1 cellular context compared by ENCODE assay signal in genomic region chr2:37318401-37318800, GRCh38.
A peak's percentile ranks its signal among the peaks of the same experiment; 100 is the strongest.
TF ChIP-seq lines count a peak whose summit lies in the region.

No MANE protein-coding gene starts in this region.

TF ChIP-seq in GM12878, 131 proteins besides CTCF, POLR2A, EP300 and RAD21 (continued from another document):
- TF ChIP-seq REST (IDR thresholded peaks at IDR 0.05; ENCODE audit: low read depth, low read length) (no peak), IKZF2 (IDR thresholded peaks at IDR 0.05) (no peak), POLR2AphosphoS5 (IDR thresholded peaks at IDR 0.05; ENCODE audit: low read length) (no peak), MEF2B (IDR thresholded peaks at IDR 0.05; ENCODE audit: partially characterized antibody, poor library complexity, severe bottlenecking) (no peak), HDGF (IDR thresholded peaks at IDR 0.05) (no peak), MEF2A (IDR thresholded peaks at IDR 0.05; ENCODE audit: insufficient read depth, low read depth, low read length) (no peak), ZZZ3 (IDR thresholded peaks at IDR 0.05; ENCODE audit: control insufficient read depth, insufficient read length, low read depth) (no peak), E4F1 (IDR thresholded peaks at IDR 0.05; ENCODE audit: borderline replicate concordance, partially characterized antibody) (no peak), IRF4 (IDR thresholded peaks at IDR 0.05; ENCODE audit: low read depth, low read length) (0 out of 2 replicates have a peak, but pooled peaks have one; percentile 54)
